ENCODE assay signal across 19 cellular contexts in genomic region chr20:39574061-39574460, GRCh38.
DNase-seq lines count a peak whose midpoint lies in the region; ATAC-seq, FAIRE-seq and TF ChIP-seq lines count a peak whose summit lies in the region.
"Had no signal": no experiment of that assay in that cellular context is flagged by ENCODE, and none has a peak within 500 bp of the region (broad histone marks: within the 10 kb centered on the region; RNA-seq: fewer than 3 reads in every experiment).

No MANE protein-coding gene starts in this region.

- H3K9me3 ChIP-seq in pancreas: no peaks in the 10 kb centered on the region
- H3K9me3 ChIP-seq: Caco-2 had no signal

- peak in 3 of 4 donors; percentile 59 to 87 (median 66) for ATAC-seq in pancreas
- ATAC-seq in stimulated activated memory B cell treated with anti-CD40 and anti-IgM and Interleukin-4, amounts not matched to agents 10 μg/mL and 1 μg/mL and 100 μg/mL, for 72 hours: no peak
- ATAC-seq: CD8-positive, alpha-beta T cell; GM23338; HCT116 had no signal

- H3K27ac ChIP-seq in pancreas: no peak overlapping the region
- H3K27ac ChIP-seq: BLaER1, C4-2B had no signal

- TF ChIP-seq CTCF in pancreas (IDR thresholded peaks at IDR 0.05): no peak

- no peaks in the 10 kb centered on the region for H3K4me1 ChIP-seq in pancreas
- H3K4me1 ChIP-seq: BLaER1, Caco-2 had no signal

- FAIRE-seq in pancreas (lab: Jason Lieb, UNC): no peak
- FAIRE-seq: G401.6, GM12892 had no signal

- no peak overlapping the region for H3K4me3 Mint-ChIP-seq in stimulated activated memory B cell treated with anti-CD40 and anti-IgM and Interleukin-4, amounts not matched to agents 10 μg/mL and 1 μg/mL and 100 μg/mL, for 72 hours
- H3K4me3 Mint-ChIP-seq: B cell; CD4-positive, CD25-positive, alpha-beta regulatory T cell; CD8-positive, alpha-beta T cell; GM23338; H9 had no signal

- H3K4me3 ChIP-seq in pancreas: no peak overlapping the region
- H3K4me3 ChIP-seq: BLaER1, GM23338 had no signal

- 15 to 25% methylated on average over 2 of the region's 2 CpGs for WGBS in pancreas, 2 donors

- no peaks in the 10 kb centered on the region for H3K27me3 Mint-ChIP-seq in stimulated activated memory B cell treated with anti-CD40 and anti-IgM and Interleukin-4, amounts not matched to agents 10 μg/mL and 1 μg/mL and 100 μg/mL, for 72 hours
- H3K27me3 Mint-ChIP-seq: CD4-positive, CD25-positive, alpha-beta regulatory T cell had no signal

- H3K9me3 Mint-ChIP-seq in stimulated activated memory B cell treated with anti-CD40 and anti-IgM and Interleukin-4, amounts not matched to agents 10 μg/mL and 1 μg/mL and 100 μg/mL, for 72 hours: peaks cover 7% of the 10 kb centered on the region

- H3K36me3 ChIP-seq in pancreas: no peaks in the 10 kb centered on the region
- H3K36me3 ChIP-seq: BLaER1 had no signal

- H3K27ac Mint-ChIP-seq in stimulated activated memory B cell treated with anti-CD40 and anti-IgM and Interleukin-4, amounts not matched to agents 10 μg/mL and 1 μg/mL and 100 μg/mL, for 72 hours: no peak overlapping the region
- H3K27ac Mint-ChIP-seq: B cell; CD4-positive, CD25-positive, alpha-beta regulatory T cell; CD8-positive, alpha-beta T cell; GM23338; H9 had no signal

- intact Hi-C loops in pancreas (cut with DNase I): no loop called here

- DNase-seq in NCI-H2029 (lab: John Stamatoyannopoulos, UW) (peak; percentile 23), NCI-H2029 treated with DMSO at 0.1 percent for 48 hours (lab: John Stamatoyannopoulos, UW) (peak; percentile 50), dermis microvascular lymphatic vessel endothelial cell (ENCODE audit: low read depth in 2 of 2) (peak; percentile 37 to 68), pancreas (peak in 2 of 6 donors; percentile 31 to 33), NCI-H128 (lab: John Stamatoyannopoulos, UW; ENCODE audit: unreplicated experiment) (no peak)
- DNase-seq: Caco-2; CD4-positive, CD25-positive, alpha-beta regulatory T cell; CD8-positive, alpha-beta T cell; DMS153; DND-41; H9 had no signal

- H3K4me1 Mint-ChIP-seq in stimulated activated memory B cell treated with anti-CD40 and anti-IgM and Interleukin-4, amounts not matched to agents 10 μg/mL and 1 μg/mL and 100 μg/mL, for 72 hours: no peaks in the 10 kb centered on the region
- H3K4me1 Mint-ChIP-seq: B cell; CD4-positive, CD25-positive, alpha-beta regulatory T cell; GM23338; H9 had no signal

- H3K27me3 ChIP-seq in pancreas: no peaks in the 10 kb centered on the region
- H3K27me3 ChIP-seq: BLaER1 had no signal

- H3K36me3 Mint-ChIP-seq in stimulated activated memory B cell treated with anti-CD40 and anti-IgM and Interleukin-4, amounts not matched to agents 10 μg/mL and 1 μg/mL and 100 μg/mL, for 72 hours: no peaks in the 10 kb centered on the region
- H3K36me3 Mint-ChIP-seq: CD4-positive, CD25-positive, alpha-beta regulatory T cell; CD8-positive, alpha-beta T cell had no signal
